ENCODE assay signal across 15 cellular contexts in genomic region chr14:104940526-104941150, GRCh38. TPM values are rescaled to one million over a fixed set of nuclear protein-coding genes. Genes with fewer than 3 reads are reported as not detected.
A peak's percentile ranks its signal among the peaks of the same experiment; 100 is the strongest.
DNase-seq lines count a peak whose midpoint lies in the region; TF ChIP-seq lines count a peak whose summit lies in the region.
"Had no signal": no experiment of that assay in that cellular context is flagged by ENCODE, and none has a peak within 500 bp of the region (broad histone marks: within the 10 kb centered on the region; RNA-seq: fewer than 3 reads in every experiment).

No MANE protein-coding gene starts in this region.

- H3K9me3 Mint-ChIP-seq in H9 (peaks cover 0 to 9% of the 10 kb centered on the region in 2 experiments; a peak in 2 of 5 replicates), nephron (no peaks in the 10 kb centered on the region)
- H3K9me3 Mint-ChIP-seq: activated T-cell treated with anti-CD3 and anti-CD28 coated beads, Interleukin-2, amount 50 U/mL, for 4 hours had no signal

- H2BK15ac ChIP-seq in H9 (ENCODE audit: low read depth, low read length) = no peak overlapping the region

- H3K4me1 ChIP-seq in H9 (ENCODE audit: insufficient read depth, low read length) (no peaks in the 10 kb centered on the region), colonic mucosa (no peaks in the 10 kb centered on the region)
- H3K4me1 ChIP-seq: SJCRH30 had no signal

- H3K4me1 Mint-ChIP-seq in H9 = no peaks in the 10 kb centered on the region
- H3K4me1 Mint-ChIP-seq in nephron = no peaks in the 10 kb centered on the region
- H3K4me1 Mint-ChIP-seq: brain had no signal

- no peak overlapping the region for H2AK5ac ChIP-seq in H9 (ENCODE audit: insufficient read length, low read length)

- H3K14ac ChIP-seq in H9 (ENCODE audit: insufficient read depth, low read length) = no peak overlapping the region; the same call in 1 of the 2 replicates

- H3K27ac ChIP-seq in H9 (ENCODE audit: insufficient read length, low read depth, low read length) (no peak overlapping the region), colonic mucosa (no peak overlapping the region)
- H3K27ac ChIP-seq: HL-60, SJCRH30 had no signal

- in situ Hi-C loops in astrocyte of the spinal cord (cut with HindIII; ENCODE audit: low sequenced_read_pairs) = no loop called here

- no CpG with 5 or more reads among the region's 3 CpGs for WGBS in H9 (ENCODE audit: extremely low coverage, insufficient read length, low lambda C conversion rate)

- no peak overlapping the region for H3K4me3 ChIP-seq in astrocyte of the spinal cord (ENCODE audit: low read depth, low read length)
- no peak overlapping the region for H3K4me3 ChIP-seq in colonic mucosa
- H3K4me3 ChIP-seq: SJCRH30 had no signal

- H2AFZ ChIP-seq in H9 (ENCODE audit: low read length) = no peak overlapping the region

- no peaks in the 10 kb centered on the region for H3K79me1 ChIP-seq in H9 (ENCODE audit: insufficient read depth, low read depth, low read length, poor library complexity, severe bottlenecking)

- no peak overlapping the region for H4K5ac ChIP-seq in H9 (ENCODE audit: insufficient read length, low read depth, low read length)

- no peaks in the 10 kb centered on the region; the same call in 1 of the 2 replicates for H3K27me3 ChIP-seq in H9 (ENCODE audit: insufficient read depth, low read length)
- peaks cover 3% of the 10 kb centered on the region for H3K27me3 ChIP-seq in colonic mucosa
- H3K27me3 ChIP-seq: SJCRH30 had no signal

- no peaks in the 10 kb centered on the region for H3K36me3 ChIP-seq in colonic mucosa
- H3K36me3 ChIP-seq: SJCRH30 had no signal

- H3K56ac ChIP-seq in H9 (ENCODE audit: insufficient read length, low read depth, low read length) = no peak overlapping the region

- peak; percentile 48; the same call in 2 of the 3 replicates for TF ChIP-seq CTCF in H9 (conservative IDR thresholded peaks at IDR 0.05)
- TF ChIP-seq CTCF in astrocyte of the spinal cord (IDR thresholded peaks at IDR 0.05; ENCODE audit: low read depth, low read length) = peak; percentile 10
- peak; percentile 11 to 26 (median 26) for TF ChIP-seq CTCF in nephron (IDR thresholded peaks at IDR 0.05; ENCODE audit: unreplicated experiment in 3 of 3)
- no peak for TF ChIP-seq CTCF in colonic mucosa (IDR thresholded peaks at IDR 0.05)

- no peak overlapping the region for H3K4me3 Mint-ChIP-seq in H9
- no peak overlapping the region for H3K4me3 Mint-ChIP-seq in nephron
- H3K4me3 Mint-ChIP-seq: activated T-cell treated with anti-CD3 and anti-CD28 coated beads, Interleukin-2, amount 50 U/mL, for 4 hours; brain had no signal

- H3K18ac ChIP-seq in H9 (ENCODE audit: insufficient read length, low read depth, low read length) = no peak overlapping the region

- H2BK20ac ChIP-seq in H9 (ENCODE audit: low read depth, low read length, poor library complexity, severe bottlenecking) = no peak overlapping the region

- no peaks in the 10 kb centered on the region for H3K23me2 ChIP-seq in H9 (ENCODE audit: insufficient read length, low read depth, low read length, poor library complexity, severe bottlenecking)

- no peak overlapping the region for H3K27ac Mint-ChIP-seq in H9
- no peak overlapping the region for H3K27ac Mint-ChIP-seq in nephron
- H3K27ac Mint-ChIP-seq: brain had no signal

- no peaks in the 10 kb centered on the region for H3K9me3 ChIP-seq in H9 (ENCODE audit: control insufficient read depth, low read depth, low read length)
- no peaks in the 10 kb centered on the region for H3K9me3 ChIP-seq in colonic mucosa
- H3K9me3 ChIP-seq: SJCRH30 had no signal

- DNase-seq in DMS 273 (lab: John Stamatoyannopoulos, UW; ENCODE audit: unreplicated experiment) (peak; percentile 45), DMS 273 treated with DMSO at 0.1 percent for 48 hours (lab: John Stamatoyannopoulos, UW) (no peak), H9 (no peak), astrocyte of the spinal cord (ENCODE audit: low read depth, low spot score) (no peak), NCI-H2196 treated with DMSO at 0.1 percent for 48 hours (lab: John Stamatoyannopoulos, UW; ENCODE audit: unreplicated experiment) (no peak), colonic mucosa (no peak), midbrain (lab: John Stamatoyannopoulos, UW) (no peak)
- DNase-seq: 8988T, DMS79 treated with DMSO at 0.1 percent for 48 hours, NCI-H526 treated with DMSO at 0.1 percent for 48 hours, SJCRH30 had no signal

- intact Hi-C loops in colonic mucosa (cut with DNase I) = no loop called here

- H3K4me2 ChIP-seq in H9 (ENCODE audit: insufficient read depth, insufficient read length, low read length) = no peak overlapping the region

- H2BK120ac ChIP-seq in H9 (ENCODE audit: low read depth, low read length, poor library complexity, severe bottlenecking) = no peak overlapping the region

- H3K27me3 Mint-ChIP-seq in H9 (ENCODE audit: low read depth) = peaks cover 56% of the 10 kb centered on the region
- peaks cover 30% of the 10 kb centered on the region for H3K27me3 Mint-ChIP-seq in nephron (ENCODE audit: low read depth)

- H3K36me3 Mint-ChIP-seq in H9 (ENCODE audit: insufficient read depth in 1 of 3, low read depth in 3 of 3) (no peaks in the 10 kb centered on the region), nephron (ENCODE audit: low read depth) (no peaks in the 10 kb centered on the region)

- H3K9ac ChIP-seq in H9 (ENCODE audit: extremely low read depth, insufficient read length, low read length) (no peak overlapping the region), colonic mucosa (ENCODE audit: low read depth in 2 of 2, low read length in 2 of 2) (no peak overlapping the region)

- H3K23ac ChIP-seq in H9 (ENCODE audit: insufficient read length, low read depth, low read length) = no peak overlapping the region

- no peak overlapping the region for H4K8ac ChIP-seq in H9 (replicated peaks; ENCODE audit: insufficient read length, low read depth, low read length)

- no peak overlapping the region for H4K91ac ChIP-seq in H9 (ENCODE audit: insufficient read length, low read depth, low read length)

- H3T11ph ChIP-seq in H9 (ENCODE audit: low read length) = no peak overlapping the region

- H4K20me1 ChIP-seq in H9 (ENCODE audit: control insufficient read depth, insufficient read depth, insufficient read length) = no peaks in the 10 kb centered on the region

- no peak overlapping the region for H2BK12ac ChIP-seq in H9 (ENCODE audit: insufficient read length, low read depth, low read length)

- H3K79me2 ChIP-seq in H9 (ENCODE audit: insufficient read depth, low read length) = no peaks in the 10 kb centered on the region

- no peak overlapping the region for H3K4ac ChIP-seq in H9 (ENCODE audit: low read depth, low read length)

- H2BK5ac ChIP-seq in H9 (ENCODE audit: insufficient read length, low read length) = no peak overlapping the region

RNA-seq across cellular contexts. Expression of gene PLD4, which starts 16.0 kb away (rescaled TPM):
- total RNA-seq in H9 (2021) (not detected in 2 replicates), colonic mucosa (1 to 10 TPM in 1 of 2 donors, not detected in 1; 1.2 TPM)
- total RNA-seq: SJCRH30 had no signal

RNA-seq across cellular contexts. Expression of gene AHNAK2, which starts 37.5 kb away (rescaled TPM):
- total RNA-seq in H9 (2021) = 2.3 and 2.8 TPM in 2 replicates
- 10 to 100 TPM in 1 of 2 donors, 1 to 10 TPM in 1; 5.1 to 21.5 TPM for total RNA-seq in colonic mucosa

RNA-seq across cellular contexts. Expression of gene CLBA1, which starts 45.0 kb away (rescaled TPM):
- total RNA-seq in H9 (2021) (2.4 and 3.0 TPM in 2 replicates), colonic mucosa (1 to 10 TPM; 3.8 TPM)
